ENCODE assay signal across 1 cellular context in the genomic region with DNA sequence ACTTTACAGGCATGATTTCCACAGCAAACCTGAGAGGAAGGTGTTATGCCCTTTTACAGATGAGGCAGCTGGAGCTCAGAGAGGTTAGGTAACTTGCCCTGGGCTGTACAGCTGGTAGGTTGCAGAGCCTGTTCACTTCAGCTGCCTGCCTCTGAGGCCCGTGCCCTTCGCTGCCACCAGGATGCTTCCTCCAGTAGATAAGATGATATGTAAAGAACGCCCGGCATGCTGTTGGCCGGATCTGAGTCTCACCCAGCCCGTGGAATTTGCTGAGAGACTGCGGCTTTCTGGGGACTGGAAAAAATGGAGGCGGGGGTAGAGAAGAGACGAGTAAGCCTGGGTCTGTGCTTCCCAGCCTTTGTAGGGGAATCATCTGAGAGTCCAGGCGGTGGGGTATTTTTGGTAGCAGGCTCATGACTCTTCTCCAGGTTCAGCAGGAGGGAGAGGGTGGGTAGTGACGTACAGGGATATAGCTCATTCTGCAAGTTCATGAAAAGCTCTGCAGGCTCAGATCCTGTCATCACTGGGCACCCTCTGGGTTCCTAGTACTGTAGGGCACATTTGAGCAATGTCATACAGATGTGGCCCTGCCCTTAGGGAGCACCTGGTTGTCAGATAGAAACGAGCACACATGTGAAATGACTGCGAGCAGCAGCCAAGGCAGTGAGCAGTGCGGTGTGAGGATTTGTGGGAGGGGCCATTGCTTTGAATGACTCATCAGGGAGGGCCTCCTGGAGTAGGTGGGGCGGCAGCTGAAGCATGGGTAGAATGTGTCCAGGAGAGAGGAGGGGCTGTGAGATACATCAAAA.
TF ChIP-seq lines count a peak whose summit lies in the region.

No MANE protein-coding gene starts in this region.

TF ChIP-seq in GM23338, 12 proteins besides CTCF, POLR2A, EP300 and RAD21 (continued from another document):
- TF ChIP-seq, protein P1, sequence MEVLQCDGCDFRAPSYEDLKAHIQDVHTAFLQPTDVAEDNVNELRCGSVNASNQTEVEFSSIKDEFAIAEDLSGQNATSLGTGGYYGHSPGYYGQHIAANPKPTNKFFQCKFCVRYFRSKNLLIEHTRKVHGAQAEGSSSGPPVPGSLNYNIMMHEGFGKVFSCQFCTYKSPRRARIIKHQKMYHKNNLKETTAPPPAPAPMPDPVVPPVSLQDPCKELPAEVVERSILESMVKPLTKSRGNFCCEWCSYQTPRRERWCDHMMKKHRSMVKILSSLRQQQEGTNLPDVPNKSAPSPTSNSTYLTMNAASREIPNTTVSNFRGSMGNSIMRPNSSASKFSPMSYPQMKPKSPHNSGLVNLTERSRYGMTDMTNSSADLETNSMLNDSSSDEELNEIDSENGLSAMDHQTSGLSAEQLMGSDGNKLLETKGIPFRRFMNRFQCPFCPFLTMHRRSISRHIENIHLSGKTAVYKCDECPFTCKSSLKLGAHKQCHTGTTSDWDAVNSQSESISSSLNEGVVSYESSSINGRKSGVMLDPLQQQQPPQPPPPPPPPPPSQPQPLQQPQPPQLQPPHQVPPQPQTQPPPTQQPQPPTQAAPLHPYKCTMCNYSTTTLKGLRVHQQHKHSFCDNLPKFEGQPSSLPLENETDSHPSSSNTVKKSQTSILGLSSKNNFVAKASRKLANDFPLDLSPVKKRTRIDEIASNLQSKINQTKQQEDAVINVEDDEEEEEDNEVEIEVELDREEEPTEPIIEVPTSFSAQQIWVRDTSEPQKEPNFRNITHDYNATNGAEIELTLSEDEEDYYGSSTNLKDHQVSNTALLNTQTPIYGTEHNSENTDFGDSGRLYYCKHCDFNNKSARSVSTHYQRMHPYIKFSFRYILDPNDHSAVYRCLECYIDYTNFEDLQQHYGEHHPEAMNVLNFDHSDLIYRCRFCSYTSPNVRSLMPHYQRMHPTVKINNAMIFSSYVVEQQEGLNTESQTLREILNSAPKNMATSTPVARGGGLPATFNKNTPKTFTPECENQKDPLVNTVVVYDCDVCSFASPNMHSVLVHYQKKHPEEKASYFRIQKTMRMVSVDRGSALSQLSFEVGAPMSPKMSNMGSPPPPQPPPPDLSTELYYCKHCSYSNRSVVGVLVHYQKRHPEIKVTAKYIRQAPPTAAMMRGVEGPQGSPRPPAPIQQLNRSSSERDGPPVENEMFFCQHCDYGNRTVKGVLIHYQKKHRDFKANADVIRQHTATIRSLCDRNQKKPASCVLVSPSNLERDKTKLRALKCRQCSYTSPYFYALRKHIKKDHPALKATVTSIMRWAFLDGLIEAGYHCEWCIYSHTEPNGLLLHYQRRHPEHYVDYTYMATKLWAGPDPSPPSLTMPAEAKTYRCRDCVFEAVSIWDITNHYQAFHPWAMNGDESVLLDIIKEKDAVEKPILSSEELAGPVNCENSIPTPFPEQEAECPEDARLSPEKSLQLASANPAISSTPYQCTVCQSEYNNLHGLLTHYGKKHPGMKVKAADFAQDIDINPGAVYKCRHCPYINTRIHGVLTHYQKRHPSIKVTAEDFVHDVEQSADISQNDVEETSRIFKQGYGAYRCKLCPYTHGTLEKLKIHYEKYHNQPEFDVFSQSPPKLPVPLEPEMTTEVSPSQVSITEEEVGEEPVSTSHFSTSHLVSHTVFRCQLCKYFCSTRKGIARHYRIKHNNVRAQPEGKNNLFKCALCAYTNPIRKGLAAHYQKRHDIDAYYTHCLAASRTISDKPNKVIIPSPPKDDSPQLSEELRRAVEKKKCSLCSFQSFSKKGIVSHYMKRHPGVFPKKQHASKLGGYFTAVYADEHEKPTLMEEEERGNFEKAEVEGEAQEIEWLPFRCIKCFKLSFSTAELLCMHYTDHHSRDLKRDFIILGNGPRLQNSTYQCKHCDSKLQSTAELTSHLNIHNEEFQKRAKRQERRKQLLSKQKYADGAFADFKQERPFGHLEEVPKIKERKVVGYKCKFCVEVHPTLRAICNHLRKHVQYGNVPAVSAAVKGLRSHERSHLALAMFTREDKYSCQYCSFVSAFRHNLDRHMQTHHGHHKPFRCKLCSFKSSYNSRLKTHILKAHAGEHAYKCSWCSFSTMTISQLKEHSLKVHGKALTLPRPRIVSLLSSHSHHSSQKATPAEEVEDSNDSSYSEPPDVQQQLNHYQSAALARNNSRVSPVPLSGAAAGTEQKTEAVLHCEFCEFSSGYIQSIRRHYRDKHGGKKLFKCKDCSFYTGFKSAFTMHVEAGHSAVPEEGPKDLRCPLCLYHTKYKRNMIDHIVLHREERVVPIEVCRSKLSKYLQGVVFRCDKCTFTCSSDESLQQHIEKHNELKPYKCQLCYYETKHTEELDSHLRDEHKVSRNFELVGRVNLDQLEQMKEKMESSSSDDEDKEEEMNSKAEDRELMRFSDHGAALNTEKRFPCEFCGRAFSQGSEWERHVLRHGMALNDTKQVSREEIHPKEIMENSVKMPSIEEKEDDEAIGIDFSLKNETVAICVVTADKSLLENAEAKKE (CRISPR knock-in tag; IDR thresholded peaks at IDR 0.05), result no peak
